2 cellular contexts compared by ENCODE assay signal in the genomic region with DNA sequence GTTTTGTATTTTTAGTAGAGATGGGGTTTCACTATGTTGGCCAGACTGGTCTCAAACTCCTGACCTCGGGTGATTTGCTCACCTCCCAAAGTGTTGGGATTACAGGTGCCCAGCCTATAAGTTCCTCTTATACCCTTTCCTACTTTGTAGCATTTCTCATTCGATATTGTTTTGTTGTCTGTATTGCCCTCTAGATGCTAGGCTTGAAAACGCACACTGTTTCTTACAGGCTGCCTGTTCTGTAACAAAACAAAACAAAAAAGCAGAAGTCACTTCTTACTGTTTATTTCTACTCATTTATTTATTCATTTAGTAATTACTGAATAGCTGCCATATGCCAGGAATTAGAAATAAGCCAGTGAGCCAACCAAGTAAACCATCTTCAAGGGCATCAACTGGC.
TF ChIP-seq lines count a peak whose summit lies in the region.

No MANE protein-coding gene starts in this region.

TF ChIP-seq in IMR-90, 13 proteins besides CTCF, POLR2A, EP300 and RAD21 (continued from another document):
- TF ChIP-seq FOS (IDR thresholded peaks at IDR 0.05; ENCODE audit: low read depth, low read length) (no peak), RCOR1 (IDR thresholded peaks at IDR 0.05; ENCODE audit: insufficient replicate concordance, low read length) (no peak), CEBPB (IDR thresholded peaks at IDR 0.05; ENCODE audit: low read depth, low read length) (no peak), CHD1 (IDR thresholded peaks at IDR 0.05; ENCODE audit: low read depth, low read length) (no peak), RFX5 (IDR thresholded peaks at IDR 0.05; ENCODE audit: low read depth, low read length) (no peak)
- TF ChIP-seq, protein P1, sequence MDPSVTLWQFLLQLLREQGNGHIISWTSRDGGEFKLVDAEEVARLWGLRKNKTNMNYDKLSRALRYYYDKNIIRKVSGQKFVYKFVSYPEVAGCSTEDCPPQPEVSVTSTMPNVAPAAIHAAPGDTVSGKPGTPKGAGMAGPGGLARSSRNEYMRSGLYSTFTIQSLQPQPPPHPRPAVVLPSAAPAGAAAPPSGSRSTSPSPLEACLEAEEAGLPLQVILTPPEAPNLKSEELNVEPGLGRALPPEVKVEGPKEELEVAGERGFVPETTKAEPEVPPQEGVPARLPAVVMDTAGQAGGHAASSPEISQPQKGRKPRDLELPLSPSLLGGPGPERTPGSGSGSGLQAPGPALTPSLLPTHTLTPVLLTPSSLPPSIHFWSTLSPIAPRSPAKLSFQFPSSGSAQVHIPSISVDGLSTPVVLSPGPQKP (IDR thresholded peaks at IDR 0.05; ENCODE audit: borderline replicate concordance, low read depth, low read length), result no peak
- TF ChIP-seq, protein P2, sequence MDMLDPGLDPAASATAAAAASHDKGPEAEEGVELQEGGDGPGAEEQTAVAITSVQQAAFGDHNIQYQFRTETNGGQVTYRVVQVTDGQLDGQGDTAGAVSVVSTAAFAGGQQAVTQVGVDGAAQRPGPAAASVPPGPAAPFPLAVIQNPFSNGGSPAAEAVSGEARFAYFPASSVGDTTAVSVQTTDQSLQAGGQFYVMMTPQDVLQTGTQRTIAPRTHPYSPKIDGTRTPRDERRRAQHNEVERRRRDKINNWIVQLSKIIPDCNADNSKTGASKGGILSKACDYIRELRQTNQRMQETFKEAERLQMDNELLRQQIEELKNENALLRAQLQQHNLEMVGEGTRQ (IDR thresholded peaks at IDR 0.05; ENCODE audit: low read depth, low read length), result no peak

TF ChIP-seq in GM23338, 12 proteins besides CTCF, POLR2A, EP300 and RAD21 (continued from another document):
- TF ChIP-seq ZNF331 (CRISPR knock-in tag; IDR thresholded peaks at IDR 0.05; ENCODE audit: low read depth) (no peak), STAT1 (IDR thresholded peaks at IDR 0.05; ENCODE audit: unreplicated experiment) (no peak), CREB1 (CRISPR knock-in tag; IDR thresholded peaks at IDR 0.05; ENCODE audit: low read depth) (no peak), ZNF114 (CRISPR knock-in tag; IDR thresholded peaks at IDR 0.05) (no peak), EZH2 (IDR thresholded peaks at IDR 0.05; ENCODE audit: low read depth, unreplicated experiment) (no peak), POLR2AphosphoS5 (IDR thresholded peaks at IDR 0.05; ENCODE audit: low read depth) (no peak), EZH2phosphoT487 (IDR thresholded peaks at IDR 0.05; ENCODE audit: unreplicated experiment) (no peak), JUNB (IDR thresholded peaks at IDR 0.05; ENCODE audit: unreplicated experiment) (no peak), NANOG (IDR thresholded peaks at IDR 0.05; ENCODE audit: borderline replicate concordance) (no peak)
- TF ChIP-seq, protein P3, sequence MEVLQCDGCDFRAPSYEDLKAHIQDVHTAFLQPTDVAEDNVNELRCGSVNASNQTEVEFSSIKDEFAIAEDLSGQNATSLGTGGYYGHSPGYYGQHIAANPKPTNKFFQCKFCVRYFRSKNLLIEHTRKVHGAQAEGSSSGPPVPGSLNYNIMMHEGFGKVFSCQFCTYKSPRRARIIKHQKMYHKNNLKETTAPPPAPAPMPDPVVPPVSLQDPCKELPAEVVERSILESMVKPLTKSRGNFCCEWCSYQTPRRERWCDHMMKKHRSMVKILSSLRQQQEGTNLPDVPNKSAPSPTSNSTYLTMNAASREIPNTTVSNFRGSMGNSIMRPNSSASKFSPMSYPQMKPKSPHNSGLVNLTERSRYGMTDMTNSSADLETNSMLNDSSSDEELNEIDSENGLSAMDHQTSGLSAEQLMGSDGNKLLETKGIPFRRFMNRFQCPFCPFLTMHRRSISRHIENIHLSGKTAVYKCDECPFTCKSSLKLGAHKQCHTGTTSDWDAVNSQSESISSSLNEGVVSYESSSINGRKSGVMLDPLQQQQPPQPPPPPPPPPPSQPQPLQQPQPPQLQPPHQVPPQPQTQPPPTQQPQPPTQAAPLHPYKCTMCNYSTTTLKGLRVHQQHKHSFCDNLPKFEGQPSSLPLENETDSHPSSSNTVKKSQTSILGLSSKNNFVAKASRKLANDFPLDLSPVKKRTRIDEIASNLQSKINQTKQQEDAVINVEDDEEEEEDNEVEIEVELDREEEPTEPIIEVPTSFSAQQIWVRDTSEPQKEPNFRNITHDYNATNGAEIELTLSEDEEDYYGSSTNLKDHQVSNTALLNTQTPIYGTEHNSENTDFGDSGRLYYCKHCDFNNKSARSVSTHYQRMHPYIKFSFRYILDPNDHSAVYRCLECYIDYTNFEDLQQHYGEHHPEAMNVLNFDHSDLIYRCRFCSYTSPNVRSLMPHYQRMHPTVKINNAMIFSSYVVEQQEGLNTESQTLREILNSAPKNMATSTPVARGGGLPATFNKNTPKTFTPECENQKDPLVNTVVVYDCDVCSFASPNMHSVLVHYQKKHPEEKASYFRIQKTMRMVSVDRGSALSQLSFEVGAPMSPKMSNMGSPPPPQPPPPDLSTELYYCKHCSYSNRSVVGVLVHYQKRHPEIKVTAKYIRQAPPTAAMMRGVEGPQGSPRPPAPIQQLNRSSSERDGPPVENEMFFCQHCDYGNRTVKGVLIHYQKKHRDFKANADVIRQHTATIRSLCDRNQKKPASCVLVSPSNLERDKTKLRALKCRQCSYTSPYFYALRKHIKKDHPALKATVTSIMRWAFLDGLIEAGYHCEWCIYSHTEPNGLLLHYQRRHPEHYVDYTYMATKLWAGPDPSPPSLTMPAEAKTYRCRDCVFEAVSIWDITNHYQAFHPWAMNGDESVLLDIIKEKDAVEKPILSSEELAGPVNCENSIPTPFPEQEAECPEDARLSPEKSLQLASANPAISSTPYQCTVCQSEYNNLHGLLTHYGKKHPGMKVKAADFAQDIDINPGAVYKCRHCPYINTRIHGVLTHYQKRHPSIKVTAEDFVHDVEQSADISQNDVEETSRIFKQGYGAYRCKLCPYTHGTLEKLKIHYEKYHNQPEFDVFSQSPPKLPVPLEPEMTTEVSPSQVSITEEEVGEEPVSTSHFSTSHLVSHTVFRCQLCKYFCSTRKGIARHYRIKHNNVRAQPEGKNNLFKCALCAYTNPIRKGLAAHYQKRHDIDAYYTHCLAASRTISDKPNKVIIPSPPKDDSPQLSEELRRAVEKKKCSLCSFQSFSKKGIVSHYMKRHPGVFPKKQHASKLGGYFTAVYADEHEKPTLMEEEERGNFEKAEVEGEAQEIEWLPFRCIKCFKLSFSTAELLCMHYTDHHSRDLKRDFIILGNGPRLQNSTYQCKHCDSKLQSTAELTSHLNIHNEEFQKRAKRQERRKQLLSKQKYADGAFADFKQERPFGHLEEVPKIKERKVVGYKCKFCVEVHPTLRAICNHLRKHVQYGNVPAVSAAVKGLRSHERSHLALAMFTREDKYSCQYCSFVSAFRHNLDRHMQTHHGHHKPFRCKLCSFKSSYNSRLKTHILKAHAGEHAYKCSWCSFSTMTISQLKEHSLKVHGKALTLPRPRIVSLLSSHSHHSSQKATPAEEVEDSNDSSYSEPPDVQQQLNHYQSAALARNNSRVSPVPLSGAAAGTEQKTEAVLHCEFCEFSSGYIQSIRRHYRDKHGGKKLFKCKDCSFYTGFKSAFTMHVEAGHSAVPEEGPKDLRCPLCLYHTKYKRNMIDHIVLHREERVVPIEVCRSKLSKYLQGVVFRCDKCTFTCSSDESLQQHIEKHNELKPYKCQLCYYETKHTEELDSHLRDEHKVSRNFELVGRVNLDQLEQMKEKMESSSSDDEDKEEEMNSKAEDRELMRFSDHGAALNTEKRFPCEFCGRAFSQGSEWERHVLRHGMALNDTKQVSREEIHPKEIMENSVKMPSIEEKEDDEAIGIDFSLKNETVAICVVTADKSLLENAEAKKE (CRISPR knock-in tag; IDR thresholded peaks at IDR 0.05), result no peak
- TF ChIP-seq, protein P4, sequence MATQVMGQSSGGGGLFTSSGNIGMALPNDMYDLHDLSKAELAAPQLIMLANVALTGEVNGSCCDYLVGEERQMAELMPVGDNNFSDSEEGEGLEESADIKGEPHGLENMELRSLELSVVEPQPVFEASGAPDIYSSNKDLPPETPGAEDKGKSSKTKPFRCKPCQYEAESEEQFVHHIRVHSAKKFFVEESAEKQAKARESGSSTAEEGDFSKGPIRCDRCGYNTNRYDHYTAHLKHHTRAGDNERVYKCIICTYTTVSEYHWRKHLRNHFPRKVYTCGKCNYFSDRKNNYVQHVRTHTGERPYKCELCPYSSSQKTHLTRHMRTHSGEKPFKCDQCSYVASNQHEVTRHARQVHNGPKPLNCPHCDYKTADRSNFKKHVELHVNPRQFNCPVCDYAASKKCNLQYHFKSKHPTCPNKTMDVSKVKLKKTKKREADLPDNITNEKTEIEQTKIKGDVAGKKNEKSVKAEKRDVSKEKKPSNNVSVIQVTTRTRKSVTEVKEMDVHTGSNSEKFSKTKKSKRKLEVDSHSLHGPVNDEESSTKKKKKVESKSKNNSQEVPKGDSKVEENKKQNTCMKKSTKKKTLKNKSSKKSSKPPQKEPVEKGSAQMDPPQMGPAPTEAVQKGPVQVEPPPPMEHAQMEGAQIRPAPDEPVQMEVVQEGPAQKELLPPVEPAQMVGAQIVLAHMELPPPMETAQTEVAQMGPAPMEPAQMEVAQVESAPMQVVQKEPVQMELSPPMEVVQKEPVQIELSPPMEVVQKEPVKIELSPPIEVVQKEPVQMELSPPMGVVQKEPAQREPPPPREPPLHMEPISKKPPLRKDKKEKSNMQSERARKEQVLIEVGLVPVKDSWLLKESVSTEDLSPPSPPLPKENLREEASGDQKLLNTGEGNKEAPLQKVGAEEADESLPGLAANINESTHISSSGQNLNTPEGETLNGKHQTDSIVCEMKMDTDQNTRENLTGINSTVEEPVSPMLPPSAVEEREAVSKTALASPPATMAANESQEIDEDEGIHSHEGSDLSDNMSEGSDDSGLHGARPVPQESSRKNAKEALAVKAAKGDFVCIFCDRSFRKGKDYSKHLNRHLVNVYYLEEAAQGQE (IDR thresholded peaks at IDR 0.05; ENCODE audit: unreplicated experiment), result no peak
